ENCODE assay signal across 24 cellular contexts in genomic region chr4:140833280-140833679, GRCh38.
A peak's percentile ranks its signal among the peaks of the same experiment; 100 is the strongest.
DNase-seq lines count a peak whose midpoint lies in the region; ATAC-seq and TF ChIP-seq lines count a peak whose summit lies in the region.
"Had no signal": no experiment of that assay in that cellular context is flagged by ENCODE, and none has a peak within 500 bp of the region (broad histone marks: within the 10 kb centered on the region; RNA-seq: fewer than 3 reads in every experiment).

No MANE protein-coding gene starts in this region.

- no peaks in the 10 kb centered on the region for H3K9me3 ChIP-seq in lung (ENCODE audit: control insufficient read depth in 2 of 2, insufficient read depth in 1 of 2, low read length in 1 of 2)
- H3K9me3 ChIP-seq: A549; BE2C; BLaER1 treated with 17β-estradiol and CSF1 and Interleukin-3, amounts not matched to agents 10 nM and 100 nM had no signal

- no peaks in the 10 kb centered on the region for H3K27me3 ChIP-seq in lung (ENCODE audit: control insufficient read depth, insufficient read depth)
- H3K27me3 ChIP-seq: BE2C; BLaER1 treated with 17β-estradiol and CSF1 and Interleukin-3, amounts not matched to agents 10 nM and 100 nM had no signal

- H3K4me1 ChIP-seq in lung (ENCODE audit: control insufficient read depth in 2 of 2, insufficient read depth in 2 of 2, low read length in 2 of 2), result no peaks in the 10 kb centered on the region
- H3K4me1 ChIP-seq: A549 had no signal

- ATAC-seq in lung (ENCODE audit: insufficient read depth, low FRiP score) (no peak), GM21825 (IDR thresholded peaks at IDR 0.05; ENCODE audit: unreplicated experiment) (no peak)
- no peak for ATAC-seq in stimulated activated memory B cell treated with anti-CD40 and anti-IgM and Interleukin-4, amounts not matched to agents 10 μg/mL and 1 μg/mL and 100 μg/mL, for 72 hours
- ATAC-seq: A549, HCT116 had no signal

- DNase-seq in endothelial cell (ENCODE audit: low spot score), result no peak
- peak; percentile 43 for DNase-seq in lung (ENCODE audit: low spot score)
- no peak for DNase-seq in medulla oblongata (ENCODE audit: extremely low spot score)
- DNase-seq in NCI-H2029 (lab: John Stamatoyannopoulos, UW), result no peak
- no peak for DNase-seq in HEK293T (ENCODE audit: extremely low spot score)
- DNase-seq: 8988T; ACHN; AML-193; BE2C; Calu3; CD4-positive, alpha-beta T cell; COR-L47; DMS53; DMS79 treated with DMSO at 0.1 percent for 48 hours; GF-D8; GM23248; H9; HFFc6 had no signal

- peaks cover 31% of the 10 kb centered on the region for H3K4me1 Mint-ChIP-seq in endothelial cell (ENCODE audit: unreplicated experiment)
- H3K4me1 Mint-ChIP-seq in stimulated activated memory B cell treated with anti-CD40 and anti-IgM and Interleukin-4, amounts not matched to agents 10 μg/mL and 1 μg/mL and 100 μg/mL, for 72 hours, result peaks cover 56% of the 10 kb centered on the region

- POLR2A ChIA-PET in HEK293T (lab: Yijun Ruan, JAX), result no interaction called here

- peak overlapping the region; percentile 84 for H3K27ac Mint-ChIP-seq in endothelial cell (ENCODE audit: unreplicated experiment)
- H3K27ac Mint-ChIP-seq in stimulated activated memory B cell treated with anti-CD40 and anti-IgM and Interleukin-4, amounts not matched to agents 10 μg/mL and 1 μg/mL and 100 μg/mL, for 72 hours, result peak overlapping the region; percentile 85
- H3K27ac Mint-ChIP-seq: CD14-positive monocyte; CD4-positive, alpha-beta T cell; H9; HFFc6 had no signal

- CTCF ChIA-PET in HEK293T (lab: Yijun Ruan, JAX), result no interaction called here

- no peak overlapping the region for H3K4me3 Mint-ChIP-seq in endothelial cell (ENCODE audit: unreplicated experiment)
- H3K4me3 Mint-ChIP-seq in stimulated activated memory B cell treated with anti-CD40 and anti-IgM and Interleukin-4, amounts not matched to agents 10 μg/mL and 1 μg/mL and 100 μg/mL, for 72 hours, result no peak overlapping the region
- H3K4me3 Mint-ChIP-seq: CD14-positive monocyte; CD4-positive, alpha-beta T cell; H9; HFFc6 had no signal

- whole genome bisulfite sequencing in lung, 2 donors, result 72 to 77% methylated on average over 4 of the region's 4 CpGs

- H3K27me3 Mint-ChIP-seq in endothelial cell (ENCODE audit: unreplicated experiment), result peaks cover 7% of the 10 kb centered on the region
- no peaks in the 10 kb centered on the region for H3K27me3 Mint-ChIP-seq in stimulated activated memory B cell treated with anti-CD40 and anti-IgM and Interleukin-4, amounts not matched to agents 10 μg/mL and 1 μg/mL and 100 μg/mL, for 72 hours

- no peaks in the 10 kb centered on the region for H3K9me3 Mint-ChIP-seq in endothelial cell (ENCODE audit: unreplicated experiment)
- peaks cover 12% of the 10 kb centered on the region for H3K9me3 Mint-ChIP-seq in stimulated activated memory B cell treated with anti-CD40 and anti-IgM and Interleukin-4, amounts not matched to agents 10 μg/mL and 1 μg/mL and 100 μg/mL, for 72 hours
- H3K9me3 Mint-ChIP-seq: CD4-positive, alpha-beta T cell; H9; HFFc6 had no signal

- H3K36me3 ChIP-seq in lung (ENCODE audit: control insufficient read depth in 2 of 2, insufficient read depth in 2 of 2, low read length in 2 of 2), result no peaks in the 10 kb centered on the region
- H3K36me3 ChIP-seq: BE2C; BLaER1 treated with 17β-estradiol and CSF1 and Interleukin-3, amounts not matched to agents 10 nM and 100 nM had no signal

- H3K4me3 ChIP-seq in lung, result no peak overlapping the region
- H3K4me3 ChIP-seq: A549; BLaER1 treated with 17β-estradiol and CSF1 and Interleukin-3, amounts not matched to agents 10 nM and 100 nM; GM23248 had no signal

- H3K27ac ChIP-seq in lung (ENCODE audit: low read depth in 1 of 2, low read length in 1 of 2), result no peak overlapping the region
- H3K27ac ChIP-seq: A549; BLaER1 treated with 17β-estradiol and CSF1 and Interleukin-3, amounts not matched to agents 10 nM and 100 nM; GM23248 had no signal

- TF ChIP-seq CTCF in endothelial cell (IDR thresholded peaks at IDR 0.05; ENCODE audit: unreplicated experiment), result no peak
- TF ChIP-seq CTCF in lung (IDR thresholded peaks at IDR 0.05; ENCODE audit: control extremely low read depth, extremely low read depth), result no peak

- no peaks in the 10 kb centered on the region for H3K36me3 Mint-ChIP-seq in endothelial cell (ENCODE audit: low read depth, unreplicated experiment)
- H3K36me3 Mint-ChIP-seq in stimulated activated memory B cell treated with anti-CD40 and anti-IgM and Interleukin-4, amounts not matched to agents 10 μg/mL and 1 μg/mL and 100 μg/mL, for 72 hours, result peaks cover 12% of the 10 kb centered on the region
- H3K36me3 Mint-ChIP-seq: CD14-positive monocyte had no signal

TF ChIP-seq in HEK293T, 16 proteins besides CTCF, POLR2A, EP300 and RAD21:
- TF ChIP-seq L3MBTL2 (conservative IDR thresholded peaks at IDR 0.05) (no peak), NFRKB (IDR thresholded peaks at IDR 0.05) (no peak), ELF4 (IDR thresholded peaks at IDR 0.05) (no peak), PKNOX1 (IDR thresholded peaks at IDR 0.05) (no peak), ZNF384 (IDR thresholded peaks at IDR 0.05) (no peak), SP1 (IDR thresholded peaks at IDR 0.05) (no peak), ARNT (IDR thresholded peaks at IDR 0.05) (no peak), FOXK2 (IDR thresholded peaks at IDR 0.05) (no peak), FOXA1 (IDR thresholded peaks at IDR 0.05) (no peak), CTBP1 (IDR thresholded peaks at IDR 0.05; ENCODE audit: borderline replicate concordance) (no peak), SUZ12 (IDR thresholded peaks at IDR 0.05) (no peak), LEF1 (IDR thresholded peaks at IDR 0.05; ENCODE audit: borderline replicate concordance) (no peak), BHLHE40 (IDR thresholded peaks at IDR 0.05; ENCODE audit: borderline replicate concordance) (no peak), FOXM1 (IDR thresholded peaks at IDR 0.05; ENCODE audit: borderline replicate concordance) (no peak), HDGF (IDR thresholded peaks at IDR 0.05; ENCODE audit: borderline replicate concordance) (no peak), TARDBP (IDR thresholded peaks at IDR 0.05) (no peak)
